9 cellular contexts compared by ENCODE assay signal in the genomic region with DNA sequence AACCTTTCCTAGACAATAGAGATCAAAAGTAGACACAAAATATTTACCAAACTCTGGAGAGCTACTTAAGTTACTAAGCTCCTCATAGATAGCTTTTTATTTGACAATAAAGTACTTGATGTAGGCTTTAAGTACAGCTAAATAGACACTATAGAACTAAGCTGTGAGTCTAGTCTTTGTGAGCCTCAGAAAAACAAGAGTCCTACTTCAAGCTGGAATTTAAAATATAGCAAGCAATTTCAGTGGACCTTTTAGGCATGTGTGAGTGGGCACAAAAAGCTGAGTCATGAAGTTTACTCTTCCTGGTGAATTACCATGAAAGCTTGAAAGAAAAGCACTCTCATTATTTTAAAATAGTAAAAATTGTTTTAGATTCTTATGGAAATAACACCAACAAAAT.
A peak's percentile ranks its signal among the peaks of the same experiment; 100 is the strongest.
DNase-seq lines count a peak whose midpoint lies in the region; ATAC-seq lines count a peak whose summit lies in the region.
"Had no signal": no experiment of that assay in that cellular context is flagged by ENCODE, and none has a peak within 500 bp of the region (broad histone marks: within the 10 kb centered on the region; RNA-seq: fewer than 3 reads in every experiment).

No MANE protein-coding gene starts in this region.

- peaks cover 0 to 6% (median 5%) of the 10 kb centered on the region in 3 donors for H3K36me3 Mint-ChIP-seq in CD8-positive, alpha-beta memory T cell
- peaks cover 22% of the 10 kb centered on the region for H3K36me3 Mint-ChIP-seq in memory B cell

- H3K4me1 ChIP-seq in CD8-positive, alpha-beta memory T cell (ENCODE audit: insufficient read depth, low read length): peaks cover 87% of the 10 kb centered on the region
- H3K4me1 ChIP-seq in HUES48 (ENCODE audit: control insufficient read depth, insufficient read depth, low read length): peaks cover 37% of the 10 kb centered on the region

- ATAC-seq in memory B cell (ENCODE audit: low read depth) (no peak), HG03159 (IDR thresholded peaks at IDR 0.05; ENCODE audit: unreplicated experiment) (no peak), GM19463 (IDR thresholded peaks at IDR 0.05; ENCODE audit: unreplicated experiment) (no peak)

- no peaks in the 10 kb centered on the region for H3K27me3 Mint-ChIP-seq in CD8-positive, alpha-beta memory T cell
- H3K27me3 Mint-ChIP-seq in memory B cell: no peaks in the 10 kb centered on the region

- H3K9ac ChIP-seq in HUES48 (ENCODE audit: low read depth, low read length): no peak overlapping the region; the same call in 1 of the 2 replicates

- H3K4me1 Mint-ChIP-seq in CD8-positive, alpha-beta memory T cell: peaks cover 88 to 96% (median 95%) of the 10 kb centered on the region in 3 donors
- H3K4me1 Mint-ChIP-seq in memory B cell: peaks cover 44% of the 10 kb centered on the region

- H3K36me3 ChIP-seq in CD8-positive, alpha-beta memory T cell (ENCODE audit: insufficient read depth, low read length): no peaks in the 10 kb centered on the region
- H3K36me3 ChIP-seq in HUES48 (ENCODE audit: control insufficient read depth, insufficient read depth, low read length): no peaks in the 10 kb centered on the region
- H3K36me3 ChIP-seq: ascending aorta had no signal

- no peak for DNase-seq in CD8-positive, alpha-beta memory T cell
- DNase-seq in amniotic epithelial cell (ENCODE audit: low read depth): peak; percentile 45
- no peak for DNase-seq in memory B cell (ENCODE audit: low spot score in 2 of 2)
- DNase-seq in stimulated activated CD4-positive, alpha-beta T cell treated with anti-CD3 and anti-CD28 coated beads, Interleukin-2, amount 100 ng/mL, for 48 hours: no peak
- no peak for DNase-seq in NCI-H446 (lab: John Stamatoyannopoulos, UW)

- H3K4me3 Mint-ChIP-seq in CD8-positive, alpha-beta memory T cell: no peak overlapping the region
- no peak overlapping the region for H3K4me3 Mint-ChIP-seq in memory B cell

- no peak overlapping the region for H3K4me3 ChIP-seq in CD8-positive, alpha-beta memory T cell (ENCODE audit: low read length)
- H3K4me3 ChIP-seq in HUES48 (ENCODE audit: low read depth, low read length): no peak overlapping the region
- H3K4me3 ChIP-seq: ascending aorta had no signal

- H3K9me3 ChIP-seq in CD8-positive, alpha-beta memory T cell (ENCODE audit: low read length): no peaks in the 10 kb centered on the region
- no peaks in the 10 kb centered on the region for H3K9me3 ChIP-seq in HUES48 (ENCODE audit: control insufficient read depth, insufficient read depth, low read length)
- H3K9me3 ChIP-seq: ascending aorta had no signal

- H3K27ac Mint-ChIP-seq in CD8-positive, alpha-beta memory T cell: peak overlapping the region in 7 of 8 donors; percentile 8 to 82 (median 38)
- peak overlapping the region; percentile 83 for H3K27ac Mint-ChIP-seq in memory B cell

- POLR2A ChIA-PET in CD8-positive, alpha-beta memory T cell (lab: Charles Lee): interaction anchor here (0.5 kb wide), 1 partner anchor 124 kb away, joined by 4 read pairs; no protein-coding TSS in a partner anchor

- CTCF ChIA-PET in CD8-positive, alpha-beta memory T cell (lab: Charles Lee): interaction anchor here (0.9 to 2.3 kb wide), 5 partner anchors 9 to 200 kb away, joined by 3 to 5 read pairs (median 3); no protein-coding TSS in a partner anchor

- peak overlapping the region; percentile 56 for H3K27ac ChIP-seq in CD8-positive, alpha-beta memory T cell (ENCODE audit: low read depth, low read length)
- peak overlapping the region; percentile 52 for H3K27ac ChIP-seq in HUES48 (ENCODE audit: low read depth, low read length)
- H3K27ac ChIP-seq: ascending aorta had no signal

- no peaks in the 10 kb centered on the region for H3K27me3 ChIP-seq in CD8-positive, alpha-beta memory T cell (ENCODE audit: insufficient read depth, low read length, poor library complexity, severe bottlenecking)
- H3K27me3 ChIP-seq in HUES48 (ENCODE audit: control insufficient read depth, insufficient read depth, low read length): no peaks in the 10 kb centered on the region
- H3K27me3 ChIP-seq: ascending aorta had no signal

- H3K9me3 Mint-ChIP-seq in CD8-positive, alpha-beta memory T cell: no peaks in the 10 kb centered on the region
- H3K9me3 Mint-ChIP-seq in memory B cell: peaks cover 2% of the 10 kb centered on the region
